In the genomic region with DNA sequence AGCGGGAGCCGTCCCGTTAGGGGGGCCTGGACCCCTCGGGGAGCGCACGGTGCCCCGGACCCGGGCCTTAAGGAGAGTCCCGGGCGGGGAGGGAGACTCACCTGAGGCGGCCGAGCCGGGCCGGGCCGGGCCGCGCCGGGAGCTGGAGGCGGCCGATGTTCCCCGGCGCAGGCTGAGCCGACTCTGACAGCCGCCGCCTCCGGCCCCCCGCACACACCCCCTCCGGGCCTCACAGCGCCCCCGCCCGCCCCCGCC, we compare ENCODE assay signal across 7 cellular contexts. TPM values are rescaled to one million over a fixed set of nuclear protein-coding genes. Genes with fewer than 3 reads are reported as not detected.
DNase-seq lines count a peak whose midpoint lies in the region; ATAC-seq and TF ChIP-seq lines count a peak whose summit lies in the region.

A gene (minus strand): TSS at position 188 of the 255 bp plus-strand sequence. CDS start 1,656 bp downstream, outside the sequence.

- peak in 3 of 4 donors; percentile 8 to 39 (median 28) for ATAC-seq in right lobe of liver
- ATAC-seq in thoracic aorta (ENCODE audit: insufficient number of reproducible peaks, low FRiP score, low read depth), result no peak
- ATAC-seq in GM18907 (IDR thresholded peaks at IDR 0.05; ENCODE audit: unreplicated experiment), result no peak
- no peak for ATAC-seq in HG03520 (IDR thresholded peaks at IDR 0.05; ENCODE audit: unreplicated experiment)

- peaks cover 15% of the 10 kb centered on the region for H3K27me3 ChIP-seq in brain microvascular endothelial cell (replicated peaks)
- H3K27me3 ChIP-seq in right lobe of liver, result no peaks in the 10 kb centered on the region
- H3K27me3 ChIP-seq in thoracic aorta (replicated peaks; ENCODE audit: insufficient read depth), result peaks cover 8% of the 10 kb centered on the region

- H3K9me3 ChIP-seq in right lobe of liver (no peaks in the 10 kb centered on the region), thoracic aorta (no peaks in the 10 kb centered on the region)

- in situ Hi-C loops in KBM-7 (cut with MboI; ENCODE audit: low pct_unique_long_range_greater_than_20kb, low sequenced_read_pairs) (no loop called here), brain microvascular endothelial cell (cut with HindIII; ENCODE audit: low pct_ligation_motif_present, low sequenced_read_pairs) (no loop called here)

- H3K27ac ChIP-seq in brain microvascular endothelial cell (no peak within 1 kb of the TSS), right lobe of liver (peak within 1 kb of the TSS in 2 of 3 donors; percentile 60 to 67), thoracic aorta (peak within 1 kb of the TSS in 1 of 2 donors; percentile 28)

- peaks cover 0 to 15% (median 3%) of the 10 kb centered on the region in 4 donors for H3K4me1 ChIP-seq in right lobe of liver
- H3K4me1 ChIP-seq in thoracic aorta (ENCODE audit: control insufficient read depth in 1 of 2, low read depth in 2 of 2), result peaks cover 7 to 32% of the 10 kb centered on the region in 2 donors

- peak; percentile 14 for TF ChIP-seq POLR2A in right lobe of liver (IDR thresholded peaks at IDR 0.05)

- H3K4me3 ChIP-seq in brain microvascular endothelial cell (ENCODE audit: low read depth, low read length) (peak within 1 kb of the TSS; percentile 44), right lobe of liver (peak within 1 kb of the TSS; percentile 32 to 48 (median 43)), thoracic aorta (peak within 1 kb of the TSS; percentile 62)

- WGBS in right lobe of liver (ENCODE audit: insufficient coverage, low coverage, low lambda C conversion rate, missing lambda C conversion rate), result 0% methylated on average over 8 of the region's 32 CpGs

- H3K36me3 ChIP-seq in brain microvascular endothelial cell (replicated peaks) (no peaks in the 10 kb centered on the region), right lobe of liver (no peaks in the 10 kb centered on the region), thoracic aorta (no peaks in the 10 kb centered on the region)

- TF ChIP-seq CTCF in brain microvascular endothelial cell (IDR thresholded peaks at IDR 0.05; ENCODE audit: low read depth, low read length, missing control alignments) (no peak), right lobe of liver (IDR thresholded peaks at IDR 0.05) (no peak), thoracic aorta (IDR thresholded peaks at IDR 0.05) (no peak)

- peak; percentile 24 for DNase-seq in KBM-7
- no peak for DNase-seq in brain microvascular endothelial cell
- no peak for DNase-seq in right lobe of liver
- DNase-seq in thoracic aorta (ENCODE audit: low spot score), result no peak
- DNase-seq in HK-2 (ENCODE audit: unreplicated experiment), result no peak

- intact Hi-C loops in right lobe of liver (cut with DNase I), result loop anchor here in 1 of 2 donors (5.0 kb wide), 1 partner anchor 182 kb away; no protein-coding TSS in a partner anchor

RNA-seq across cellular contexts. Expression of the gene that starts here (rescaled TPM):
- total RNA-seq in right lobe of liver (1 to 10 TPM in 5 of 6 experiments, under 1 TPM in 1; 0.59 to 6.0 (median 3.0) TPM), thoracic aorta (1 to 10 TPM; 3.7 to 5.1 TPM)

Comparison
In these comparisons a context has a peak if more than half of its experiments do, and no peak if none do; other contexts are left out.
1. ATAC-seq: peak in right lobe of liver (3 of 4); none in thoracic aorta (single experiment), GM18907 (single experiment) and HG03520 (single experiment).
2. Peak in every context shown above with its lines, with median percentiles within 50 percentile points of each other: H3K4me3 ChIP-seq.